1 cellular context compared by ENCODE assay signal in genomic region chr3:111735912-111736311, GRCh38.
TF ChIP-seq lines count a peak whose summit lies in the region.

No MANE protein-coding gene starts in this region.

TF ChIP-seq in HepG2, 621 proteins besides CTCF, POLR2A, EP300 and RAD21 (continued from another document):
- TF ChIP-seq ZUFSP (CRISPR knock-in tag; IDR thresholded peaks at IDR 0.05; ENCODE audit: borderline replicate concordance), result no peak
- TF ChIP-seq ZNF432 (CRISPR knock-in tag; IDR thresholded peaks at IDR 0.05; ENCODE audit: borderline replicate concordance), result no peak
- no peak for TF ChIP-seq SP4 (CRISPR knock-in tag; IDR thresholded peaks at IDR 0.05)
- TF ChIP-seq ZNF574 (CRISPR knock-in tag; IDR thresholded peaks at IDR 0.05), result no peak
- no peak for TF ChIP-seq ZC3H13 (CRISPR knock-in tag; IDR thresholded peaks at IDR 0.05)
- TF ChIP-seq TRAFD1 (CRISPR knock-in tag; IDR thresholded peaks at IDR 0.05; ENCODE audit: borderline replicate concordance), result no peak
- TF ChIP-seq THRA (CRISPR knock-in tag; IDR thresholded peaks at IDR 0.05; ENCODE audit: borderline replicate concordance), result no peak
- 0 out of 2 replicates have a peak, but pooled peaks have one; percentile 32 for TF ChIP-seq ZNF646 (CRISPR knock-in tag; IDR thresholded peaks at IDR 0.05)
